ENCODE assay signal across 23 cellular contexts in the genomic region with DNA sequence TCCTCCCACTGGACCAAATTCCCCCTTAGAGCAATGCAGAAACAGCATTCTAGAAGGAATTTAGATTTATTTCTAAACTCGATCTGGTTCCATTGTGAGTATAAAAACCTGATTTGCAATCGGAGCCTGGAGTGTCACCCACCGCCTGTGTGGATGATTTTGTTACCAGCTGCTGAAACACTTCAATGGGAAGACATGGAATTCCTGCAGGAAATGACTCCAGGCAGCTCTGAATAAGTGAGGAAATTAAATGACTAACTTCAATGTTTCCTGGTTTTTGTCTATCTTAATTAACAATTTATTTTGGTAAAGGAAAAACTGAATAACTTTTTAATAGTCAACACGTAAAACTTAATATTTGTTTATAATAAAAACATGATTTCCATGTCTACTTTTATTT. TPM values are rescaled to one million over a fixed set of nuclear protein-coding genes. Genes with fewer than 3 reads are reported as not detected.
"Had no signal": no experiment of that assay in that cellular context is flagged by ENCODE, and none has a peak within 500 bp of the region (broad histone marks: within the 10 kb centered on the region; RNA-seq: fewer than 3 reads in every experiment).

No MANE protein-coding gene starts in this region.

- H3K27me3 ChIP-seq: hepatocyte, left lung, upper lobe of left lung had no signal

- H3K4me3 ChIP-seq: hepatocyte, left lung, thoracic aorta, upper lobe of left lung had no signal

- H3K9me3 ChIP-seq: left lung, SK-N-SH, thoracic aorta, upper lobe of left lung had no signal

- H3K36me3 ChIP-seq: left lung, thoracic aorta, upper lobe of left lung had no signal

- DNase-seq: activated B cell treated with CpG ODN at 0.5 μM for 24 hours; activated CD4-positive, alpha-beta T cell treated with anti-CD3 and anti-CD28 coated beads for 4 hours; activated CD8-positive, alpha-beta T cell treated with anti-CD3 and anti-CD28 coated beads for 36 hours; activated naive CD4-positive, alpha-beta T cell; activated naive CD8-positive, alpha-beta T cell treated with anti-CD3 and anti-CD28 coated beads for 36 hours; activated T-cell treated with anti-CD3 and anti-CD28 coated beads, Interleukin-2, amount 50 U/mL, for 1 hour; amniotic stem cell; central memory CD4-positive, alpha-beta T cell; islet precursor cell; left lung; SK-N-SH; stimulated activated CD4-positive, alpha-beta T cell treated with anti-CD3 and anti-CD28 coated beads, Interleukin-4, amount 100 ng/mL, for 4 hours; upper lobe of left lung had no signal

- H3K9me3 Mint-ChIP-seq: activated CD8-positive, alpha-beta T cell treated with anti-CD3 and anti-CD28 coated beads for 36 hours; neural crest cell had no signal

- H3K27ac ChIP-seq: hepatocyte, left lung, thoracic aorta, upper lobe of left lung had no signal

- H3K4me1 ChIP-seq: left lung, upper lobe of left lung had no signal

- H3K27ac Mint-ChIP-seq: activated B cell treated with CpG ODN at 0.5 μM for 24 hours; activated CD8-positive, alpha-beta T cell treated with anti-CD3 and anti-CD28 coated beads for 36 hours; activated naive CD8-positive, alpha-beta T cell treated with anti-CD3 and anti-CD28 coated beads for 36 hours; activated T-helper 17 cell treated with anti-CD3 and anti-CD28 coated beads, Interleukin-2, amount 50 U/mL, for 72 hours; memory B cell; progenitor cell of endocrine pancreas; stimulated activated memory B cell treated with anti-CD40 and anti-IgM and Interleukin-4, amounts not matched to agents 10 μg/mL and 1 μg/mL and 100 μg/mL, for 72 hours had no signal

- H3K4me1 Mint-ChIP-seq: activated B cell treated with CpG ODN at 0.5 μM for 24 hours; activated naive CD8-positive, alpha-beta T cell treated with anti-CD3 and anti-CD28 coated beads for 36 hours; activated T-helper 17 cell treated with anti-CD3 and anti-CD28 coated beads, Interleukin-2, amount 50 U/mL, for 72 hours; memory B cell; neural crest cell; stimulated activated memory B cell treated with anti-CD40 and anti-IgM and Interleukin-4, amounts not matched to agents 10 μg/mL and 1 μg/mL and 100 μg/mL, for 72 hours had no signal

- H3K36me3 Mint-ChIP-seq: activated naive CD8-positive, alpha-beta T cell treated with anti-CD3 and anti-CD28 coated beads for 36 hours; memory B cell; stimulated activated memory B cell treated with anti-CD40 and anti-IgM and Interleukin-4, amounts not matched to agents 10 μg/mL and 1 μg/mL and 100 μg/mL, for 72 hours had no signal

- H3K27me3 Mint-ChIP-seq: activated B cell treated with CpG ODN at 0.5 μM for 24 hours; activated CD8-positive, alpha-beta T cell treated with anti-CD3 and anti-CD28 coated beads for 36 hours; activated naive CD8-positive, alpha-beta T cell treated with anti-CD3 and anti-CD28 coated beads for 36 hours; activated T-helper 17 cell treated with anti-CD3 and anti-CD28 coated beads, Interleukin-2, amount 50 U/mL, for 72 hours; memory B cell; stimulated activated memory B cell treated with anti-CD40 and anti-IgM and Interleukin-4, amounts not matched to agents 10 μg/mL and 1 μg/mL and 100 μg/mL, for 72 hours had no signal

- ATAC-seq: activated CD8-positive, alpha-beta T cell treated with anti-CD3 and anti-CD28 coated beads for 36 hours; activated T-helper 17 cell treated with anti-CD3 and anti-CD28 coated beads, Interleukin-2, amount 50 U/mL, for 72 hours; esophagus mucosa; left lung; sciatic nerve; stimulated activated memory B cell treated with anti-CD40 and anti-IgM and Interleukin-4, amounts not matched to agents 10 μg/mL and 1 μg/mL and 100 μg/mL, for 72 hours had no signal

- H3K4me3 Mint-ChIP-seq: activated B cell treated with CpG ODN at 0.5 μM for 24 hours; activated CD8-positive, alpha-beta T cell treated with anti-CD3 and anti-CD28 coated beads for 36 hours; activated naive CD8-positive, alpha-beta T cell treated with anti-CD3 and anti-CD28 coated beads for 36 hours; activated T-helper 17 cell treated with anti-CD3 and anti-CD28 coated beads, Interleukin-2, amount 50 U/mL, for 72 hours; memory B cell; neural crest cell; stimulated activated memory B cell treated with anti-CD40 and anti-IgM and Interleukin-4, amounts not matched to agents 10 μg/mL and 1 μg/mL and 100 μg/mL, for 72 hours had no signal

RNA-seq across cellular contexts. Expression of a gene that starts 19.3 kb away (rescaled TPM):
- total RNA-seq: activated B cell treated with CpG ODN at 0.5 μM for 24 hours; activated CD8-positive, alpha-beta T cell treated with anti-CD3 and anti-CD28 coated beads for 36 hours; activated naive CD8-positive, alpha-beta T cell treated with anti-CD3 and anti-CD28 coated beads for 36 hours; activated T-helper 17 cell treated with anti-CD3 and anti-CD28 coated beads, Interleukin-2, amount 50 U/mL, for 72 hours; esophagus mucosa; left lung; neural crest cell; omental fat pad; progenitor cell of endocrine pancreas; sciatic nerve; thoracic aorta; upper lobe of left lung had no signal
- polyA plus RNA-seq: hepatocyte had no signal
